Comparison of ENCODE assay signal across 12 cellular contexts in genomic region chr14:51872396-51872795, GRCh38. TPM values are rescaled to one million over a fixed set of nuclear protein-coding genes. Genes with fewer than 3 reads are reported as not detected.
DNase-seq lines count a peak whose midpoint lies in the region; ATAC-seq and TF ChIP-seq lines count a peak whose summit lies in the region.
"Had no signal": no experiment of that assay in that cellular context is flagged by ENCODE, and none has a peak within 500 bp of the region (broad histone marks: within the 10 kb centered on the region; RNA-seq: fewer than 3 reads in every experiment).

No MANE protein-coding gene starts in this region.

- no peaks in the 10 kb centered on the region for H3K79me2 ChIP-seq in PC-3 (ENCODE audit: low read length)

- ATAC-seq in stimulated activated naive CD8-positive, alpha-beta T cell treated with anti-CD3 and anti-CD28 coated beads, Interleukin-15, Interleukin-2, amounts not matched to agents 100 U/mL and 50 U/mL, for 24 hours: no peak
- ATAC-seq in PC-3 (peak; percentile 4), HG02642 (IDR thresholded peaks at IDR 0.05; ENCODE audit: poor library complexity, unreplicated experiment) (no peak)

- no peaks in the 10 kb centered on the region for H3F3A ChIP-seq in PC-3 (ENCODE audit: low read length, unreplicated experiment)

- H3K27ac ChIP-seq in PC-3 (ENCODE audit: low read length) (peak overlapping the region; percentile 63), suprapubic skin (peak overlapping the region; percentile 24)

- H3K9ac ChIP-seq in PC-3 (ENCODE audit: low read length): peak overlapping the region; percentile 4; the same call in 1 of the 2 replicates
- H3K9ac ChIP-seq in endocrine pancreas (ENCODE audit: control insufficient read depth, insufficient read depth, low read length): no peak overlapping the region

- H3K4me1 Mint-ChIP-seq in stimulated activated naive CD8-positive, alpha-beta T cell treated with anti-CD3 and anti-CD28 coated beads, Interleukin-15, Interleukin-2, amounts not matched to agents 100 ng/mL and 50 ng/mL, for 24 hours (ENCODE audit: low read depth): peaks cover 50% of the 10 kb centered on the region

- intact Hi-C loops in PC-3 (cut with micrococcal nuclease): no loop called here

- H3K4me2 ChIP-seq in PC-3 (ENCODE audit: low read length): peak overlapping the region; percentile 29

- H3K36me3 Mint-ChIP-seq in stimulated activated naive CD8-positive, alpha-beta T cell treated with anti-CD3 and anti-CD28 coated beads, Interleukin-15, Interleukin-2, amounts not matched to agents 100 ng/mL and 50 ng/mL, for 24 hours (ENCODE audit: low read depth): peaks cover 17% of the 10 kb centered on the region

- H3K4me3 Mint-ChIP-seq in stimulated activated naive CD8-positive, alpha-beta T cell treated with anti-CD3 and anti-CD28 coated beads, Interleukin-15, Interleukin-2, amounts not matched to agents 100 ng/mL and 50 ng/mL, for 24 hours: peak overlapping the region; percentile 15

- H3K27ac Mint-ChIP-seq in stimulated activated naive CD8-positive, alpha-beta T cell treated with anti-CD3 and anti-CD28 coated beads, Interleukin-15, Interleukin-2, amounts not matched to agents 100 ng/mL and 50 ng/mL, for 24 hours: peak overlapping the region; percentile 91

- H3K4me3 ChIP-seq in PC-3 (ENCODE audit: low read length): no peak overlapping the region
- H3K4me3 ChIP-seq in endocrine pancreas (ENCODE audit: control insufficient read depth, insufficient read depth, low read length): peak overlapping the region; percentile 35
- no peak overlapping the region for H3K4me3 ChIP-seq in suprapubic skin

- no peaks in the 10 kb centered on the region for H3K9me3 Mint-ChIP-seq in stimulated activated naive CD8-positive, alpha-beta T cell treated with anti-CD3 and anti-CD28 coated beads, Interleukin-15, Interleukin-2, amounts not matched to agents 100 ng/mL and 50 ng/mL, for 24 hours

- H3K27me3 ChIP-seq in PC-3 (ENCODE audit: low read length): no peaks in the 10 kb centered on the region
- H3K27me3 ChIP-seq in endocrine pancreas (ENCODE audit: control insufficient read depth, insufficient read depth, low read length): no peaks in the 10 kb centered on the region
- no peaks in the 10 kb centered on the region for H3K27me3 ChIP-seq in suprapubic skin

- TF ChIP-seq CTCF in PC-3 (conservative IDR thresholded peaks at IDR 0.05; ENCODE audit: low read depth, low read length) (no peak), suprapubic skin (IDR thresholded peaks at IDR 0.05) (no peak)

- peaks cover 26% of the 10 kb centered on the region for H3K4me1 ChIP-seq in PC-3 (ENCODE audit: insufficient read depth, low read length)
- peaks cover 35% of the 10 kb centered on the region for H3K4me1 ChIP-seq in endocrine pancreas (ENCODE audit: control insufficient read depth, insufficient read depth, low read length)
- H3K4me1 ChIP-seq in suprapubic skin: peaks cover 5% of the 10 kb centered on the region

- no peak for TF ChIP-seq POLR2A in suprapubic skin (IDR thresholded peaks at IDR 0.05)

- no peaks in the 10 kb centered on the region for H3K9me3 ChIP-seq in PC-3 (ENCODE audit: low read length)
- H3K9me3 ChIP-seq in endocrine pancreas (ENCODE audit: control insufficient read depth, low read length): no peaks in the 10 kb centered on the region
- no peaks in the 10 kb centered on the region for H3K9me3 ChIP-seq in suprapubic skin

- no peaks in the 10 kb centered on the region for H3K9me2 ChIP-seq in PC-3 (replicated peaks; ENCODE audit: low read length)

- 72% methylated on average over 3 of the region's 3 CpGs for WGBS in suprapubic skin

- BruUV-seq in PC-3 (replicated peaks; lab: Mats Ljungman, UMichigan): no TSS peak

- POLR2A ChIA-PET in PC-3 (lab: Charles Lee; ENCODE audit: unreplicated experiment): interaction anchor here (0.6 kb wide), 1 partner anchor 11 kb away, joined by 4 read pairs; no protein-coding TSS in a partner anchor

- no peaks in the 10 kb centered on the region for H4K20me1 ChIP-seq in PC-3 (ENCODE audit: low read length)

- no peaks in the 10 kb centered on the region for H3K27me3 Mint-ChIP-seq in stimulated activated naive CD8-positive, alpha-beta T cell treated with anti-CD3 and anti-CD28 coated beads, Interleukin-15, Interleukin-2, amounts not matched to agents 100 ng/mL and 50 ng/mL, for 24 hours

- no peak for DNase-seq in stimulated activated naive CD8-positive, alpha-beta T cell treated with anti-CD3 and anti-CD28 coated beads, Interleukin-15, Interleukin-2, amounts not matched to agents 100 U/mL and 50 U/mL, for 24 hours
- no peak for DNase-seq in PC-3
- DNase-seq in suprapubic skin (ENCODE audit: low spot score in 2 of 2): no peak
- no peak for DNase-seq in COLO668 (lab: John Stamatoyannopoulos, UW; ENCODE audit: unreplicated experiment)
- no peak for DNase-seq in stimulated activated CD4-positive, alpha-beta T cell treated with anti-CD3 and anti-CD28 coated beads, Interleukin-2, amount 100 ng/mL, for 24 hours
- DNase-seq: activated CD4-positive, alpha-beta T cell treated with anti-CD3 and anti-CD28 coated beads, Interleukin-2, amount 50 U/mL, for 48 hours; cortex of kidney; NCI-H187; right cardiac atrium had no signal

- H3K36me3 ChIP-seq in PC-3 (ENCODE audit: low read depth, low read length): no peaks in the 10 kb centered on the region
- H3K36me3 ChIP-seq in endocrine pancreas (ENCODE audit: control insufficient read depth, insufficient read depth, low read length): no peaks in the 10 kb centered on the region
- H3K36me3 ChIP-seq in suprapubic skin: no peaks in the 10 kb centered on the region

- H2AFZ ChIP-seq in PC-3 (ENCODE audit: low read length): no peak overlapping the region

- CTCF ChIA-PET in PC-3 (lab: Charles Lee): no interaction called here

- TF ChIP-seq EP300 in suprapubic skin (IDR thresholded peaks at IDR 0.05): no peak

RNA-seq across cellular contexts. Expression of gene GNG2, which starts 12.0 kb away (rescaled TPM):
- total RNA-seq in PC-3 (2014; rRNA removed) (6.8 and 9.3 TPM in 2 replicates), suprapubic skin (1 to 10 TPM; 3.6 to 8.1 (median 7.2) TPM)
